ENCODE assay signal across 7 cellular contexts in the genomic region with DNA sequence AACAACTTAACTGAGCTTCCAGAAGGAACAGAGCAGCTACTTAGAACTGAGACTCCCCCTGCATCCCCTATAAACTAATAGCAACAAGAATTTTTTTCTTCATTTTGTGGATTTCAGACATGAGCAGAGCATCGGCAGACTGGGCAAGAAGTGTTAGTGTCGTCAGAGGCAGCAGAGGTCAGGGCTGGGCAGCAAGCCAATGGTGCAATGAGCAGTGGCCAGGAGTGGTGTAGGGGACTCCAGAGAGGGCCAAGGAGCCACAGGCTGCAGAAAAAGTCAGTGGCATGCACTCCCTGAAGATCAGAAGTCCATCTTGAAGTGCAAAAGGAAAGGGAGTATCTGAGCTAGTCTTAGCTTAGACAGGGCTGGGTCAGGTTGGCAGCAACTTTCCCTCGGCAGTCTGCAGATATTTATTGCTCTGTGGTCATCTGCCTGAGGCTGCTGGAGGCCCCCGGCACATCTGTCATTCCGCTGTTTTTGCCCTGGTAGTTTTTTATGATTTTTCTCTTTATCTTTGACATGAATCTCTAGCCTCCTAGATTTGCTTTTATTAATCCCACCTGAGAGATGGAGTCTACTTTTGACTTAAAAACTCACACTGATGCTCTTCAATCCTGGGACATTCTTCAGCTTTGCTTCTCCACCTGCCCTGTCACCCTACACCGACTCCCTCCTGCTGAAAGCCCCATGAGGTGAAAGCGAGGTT.
A peak's percentile ranks its signal among the peaks of the same experiment; 100 is the strongest.
DNase-seq lines count a peak whose midpoint lies in the region; ATAC-seq, FAIRE-seq and TF ChIP-seq lines count a peak whose summit lies in the region.
"Not testable (repeated sequence)": the region's sequence is repeated elsewhere in the genome, so short reads cannot be mapped to it uniquely, and the experiment has no call there.

No MANE protein-coding gene starts in this region.

- not testable (repeated sequence) for H3K4me1 ChIP-seq in H1 (replicated peaks in 1 of 4; ENCODE audit: control insufficient read depth in 3 of 4, insufficient read depth in 4 of 4, low read length in 3 of 4); heart left ventricle; right cardiac atrium (ENCODE audit: control insufficient read depth, insufficient read depth, low read length)

- POLR2A ChIA-PET in WTC11 (lab: Charles Lee) = not testable (repeated sequence)
- POLR2A ChIA-PET in H1 (lab: Charles Lee; ENCODE audit: partially characterized antibody) = interaction anchor here (1.1 kb wide), 1 partner anchor 68 kb away, joined by 3 read pairs; no protein-coding TSS in a partner anchor

- not testable (repeated sequence) for H4K91ac ChIP-seq in H1 (replicated peaks; ENCODE audit: insufficient read length, low read length)

- H3K9me3 Mint-ChIP-seq in WTC11 = peaks cover 29% of the 10 kb centered on the region
- H3K9me3 Mint-ChIP-seq in nephron progenitor cell = peaks cover 63% of the 10 kb centered on the region

- H3K36me3 ChIP-seq in H7 (replicated peaks; ENCODE audit: control insufficient read depth, insufficient read depth, low read length) = peaks cover 23% of the 10 kb centered on the region
- peaks cover 0 to 32% (median 13%) of the 10 kb centered on the region in 4 experiments; a peak in 5 of 8 replicates for H3K36me3 ChIP-seq in H1 (ENCODE audit: control insufficient read depth in 2 of 4, insufficient read depth in 4 of 4, low read length in 3 of 4)
- not testable (repeated sequence) for H3K36me3 ChIP-seq in heart left ventricle

- not testable (repeated sequence) for H3K27me3 ChIP-seq in H7 (ENCODE audit: control insufficient read depth, insufficient read depth, low read length); H1 (replicated peaks in 1 of 4; ENCODE audit: control insufficient read depth in 3 of 4, extremely low read depth in 1 of 4, insufficient read depth in 3 of 4, low read length in 3 of 4); heart left ventricle; right cardiac atrium (ENCODE audit: control insufficient read depth, insufficient read depth)

- H3K4me3 Mint-ChIP-seq in WTC11, nephron progenitor cell: not testable (repeated sequence)

- DNase-seq in H7 = peak; percentile 26
- DNase-seq in WTC11 (ENCODE audit: low spot score); H1 (ENCODE audit: low read depth in 1 of 2, low spot score in 2 of 2); Right ventricle myocardium inferior (ENCODE audit: missing footprints); heart left ventricle; right cardiac atrium; nephron progenitor cell: not testable (repeated sequence)

- H3K4ac ChIP-seq in H1 (replicated peaks; ENCODE audit: insufficient read length, low read depth, low read length) = not testable (repeated sequence)

- not testable (repeated sequence) for H3K79me2 ChIP-seq in H1 (ENCODE audit: control insufficient read depth in 1 of 2, insufficient read depth in 2 of 2, low read length in 2 of 2)

- H3K18ac ChIP-seq in H1 (ENCODE audit: extremely low read depth, low read length) = not testable (repeated sequence)

- H3K14ac ChIP-seq in H1 (ENCODE audit: insufficient read length) = not testable (repeated sequence)

- H3K9ac ChIP-seq in H1 (replicated peaks in 1 of 4; ENCODE audit: extremely low read depth in 1 of 4, low read depth in 3 of 4, low read length in 3 of 4) = not testable (repeated sequence)

- H3K36me3 Mint-ChIP-seq in WTC11 (peaks cover 86% of the 10 kb centered on the region), nephron progenitor cell (ENCODE audit: low read depth) (peaks cover 96% of the 10 kb centered on the region)

- H2BK12ac ChIP-seq in H1 (ENCODE audit: low read depth, low read length) = not testable (repeated sequence)

- CTCF ChIA-PET in WTC11 (lab: Charles Lee) = not testable (repeated sequence)
- CTCF ChIA-PET in H1 (lab: Charles Lee; ENCODE audit: partially characterized antibody) = interaction anchor here (1.0 to 1.2 kb wide), 2 partner anchors 14 to 86 kb away, joined by 3 read pairs; no protein-coding TSS in a partner anchor

- not testable (repeated sequence) for TF ChIP-seq EP300 in H1 (IDR thresholded peaks at IDR 0.05; ENCODE audit: borderline replicate concordance in 1 of 2, low read depth in 2 of 2, low read length in 2 of 2)

- H4K5ac ChIP-seq in H1 (ENCODE audit: insufficient read length, low read depth, low read length) = not testable (repeated sequence)

- 99% methylated on average over 5 of the region's 7 CpGs; no CpG with 5 or more reads in 1 of the 2 experiments for WGBS in H1 (ENCODE audit: extremely low coverage in 1 of 2, insufficient coverage in 1 of 2, insufficient read length in 1 of 2, insufficient replicate concordance in 2 of 2, low coverage in 1 of 2, low lambda C conversion rate in 2 of 2, missing lambda C conversion rate in 1 of 2), 2 experiments
- 65 to 89% (median 74%) methylated on average over 5 to 6 of the region's 7 CpGs for WGBS in heart left ventricle, 4 donors
- WGBS in right cardiac atrium = 68% methylated on average over 5 of the region's 7 CpGs

- intact Hi-C loops in Right ventricle myocardium inferior (cut with DNase I); heart left ventricle (cut with DNase I); right cardiac atrium (cut with DNase I): not testable (repeated sequence)

- H2AFZ ChIP-seq in H1 (ENCODE audit: low read length) = not testable (repeated sequence)

- H2AK5ac ChIP-seq in H1 (ENCODE audit: low read depth, low read length) = not testable (repeated sequence)

- H3K27ac Mint-ChIP-seq in WTC11 (peak overlapping the region; percentile 24; the same call in 1 of the 2 replicates), nephron progenitor cell (peak overlapping the region; percentile 7)

- H3K9me3 ChIP-seq in H1 (ENCODE audit: insufficient read depth in 2 of 2, low read depth in 1 of 2, low read length in 1 of 2) = peaks cover 11 to 15% of the 10 kb centered on the region in 2 experiments; a peak in 3 of 4 replicates
- peaks cover 0 to 29% (median 19%) of the 10 kb centered on the region in 12 donors for H3K9me3 ChIP-seq in heart left ventricle
- not testable (repeated sequence) for H3K9me3 ChIP-seq in right cardiac atrium (ENCODE audit: control insufficient read depth, low read length)

- not testable (repeated sequence) for H3K56ac ChIP-seq in H1 (replicated peaks; ENCODE audit: insufficient read length, low read depth, low read length)

- TF ChIP-seq POLR2A in H1 (IDR thresholded peaks at IDR 0.05; ENCODE audit: control extremely low read depth in 1 of 2, low read depth in 2 of 2, low read length in 2 of 2); heart left ventricle (IDR thresholded peaks at IDR 0.05): not testable (repeated sequence)

- not testable (repeated sequence) for H3K4me1 Mint-ChIP-seq in WTC11
- peaks cover 20% of the 10 kb centered on the region for H3K4me1 Mint-ChIP-seq in nephron progenitor cell

- not testable (repeated sequence) for H4K20me1 ChIP-seq in H1 (replicated peaks in 1 of 2; ENCODE audit: control insufficient read depth in 1 of 2, insufficient read depth in 2 of 2, low read length in 2 of 2)

- H3K23ac ChIP-seq in H1 (ENCODE audit: insufficient read length) = not testable (repeated sequence)

- H2BK20ac ChIP-seq in H1 (ENCODE audit: low read length) = not testable (repeated sequence)

- H3K23me2 ChIP-seq in H1 (ENCODE audit: low read depth, low read length) = not testable (repeated sequence)

- H2BK5ac ChIP-seq in H1 (ENCODE audit: low read depth, low read length) = not testable (repeated sequence)

- not testable (repeated sequence) for ATAC-seq in WTC11
- peak; percentile 46 for ATAC-seq in Right ventricle myocardium inferior
- ATAC-seq in heart left ventricle = peak in 3 of 4 donors; percentile 50 to 66 (median 53)
- peak; percentile 51 to 65 for ATAC-seq in right cardiac atrium

- H3K27ac ChIP-seq in H1 (ENCODE audit: low read depth, low read length); heart left ventricle; right cardiac atrium (ENCODE audit: low read length): not testable (repeated sequence)

- H3K27me3 Mint-ChIP-seq in WTC11 (ENCODE audit: low read depth); nephron progenitor cell (ENCODE audit: low read depth, poor library complexity): not testable (repeated sequence)

- peak; percentile 83 for FAIRE-seq in H1 (lab: Jason Lieb, UNC)

- not testable (repeated sequence) for H3K4me3 ChIP-seq in H7 (ENCODE audit: insufficient read depth, low read depth, low read length); H1 (ENCODE audit: extremely low read depth in 1 of 4, insufficient read depth in 2 of 4, low read depth in 3 of 4, low read length in 4 of 4); heart left ventricle; right cardiac atrium (ENCODE audit: low read length)

- H2BK120ac ChIP-seq in H1 (replicated peaks; ENCODE audit: low read depth, low read length) = not testable (repeated sequence)

- H3K4me2 ChIP-seq in H1 (ENCODE audit: insufficient read depth in 1 of 2, low read depth in 2 of 2, low read length in 2 of 2) = not testable (repeated sequence)

- not testable (repeated sequence) for H3K79me1 ChIP-seq in H1 (ENCODE audit: low read depth, low read length)

- not testable (repeated sequence) for H4K8ac ChIP-seq in H1 (ENCODE audit: extremely low read depth, insufficient read depth, low read length)

- not testable (repeated sequence) for TF ChIP-seq CTCF in WTC11 (IDR thresholded peaks at IDR 0.05); H1 (IDR thresholded peaks at IDR 0.05; ENCODE audit: control extremely low read depth in 1 of 3, insufficient read depth in 1 of 3, low read depth in 1 of 3, low read length in 3 of 3); heart left ventricle (IDR thresholded peaks at IDR 0.05); nephron progenitor cell (IDR thresholded peaks at IDR 0.05)

- TF ChIP-seq RAD21 in H1 (IDR thresholded peaks at IDR 0.05 in 1 of 2, conservative IDR thresholded peaks at IDR 0.05 in 1 of 2; ENCODE audit: low read depth in 2 of 2, low read length in 2 of 2) = not testable (repeated sequence)

- not testable (repeated sequence) for H2BK15ac ChIP-seq in H1 (ENCODE audit: low read length)
